8 cellular contexts compared by ENCODE assay signal in the genomic region with DNA sequence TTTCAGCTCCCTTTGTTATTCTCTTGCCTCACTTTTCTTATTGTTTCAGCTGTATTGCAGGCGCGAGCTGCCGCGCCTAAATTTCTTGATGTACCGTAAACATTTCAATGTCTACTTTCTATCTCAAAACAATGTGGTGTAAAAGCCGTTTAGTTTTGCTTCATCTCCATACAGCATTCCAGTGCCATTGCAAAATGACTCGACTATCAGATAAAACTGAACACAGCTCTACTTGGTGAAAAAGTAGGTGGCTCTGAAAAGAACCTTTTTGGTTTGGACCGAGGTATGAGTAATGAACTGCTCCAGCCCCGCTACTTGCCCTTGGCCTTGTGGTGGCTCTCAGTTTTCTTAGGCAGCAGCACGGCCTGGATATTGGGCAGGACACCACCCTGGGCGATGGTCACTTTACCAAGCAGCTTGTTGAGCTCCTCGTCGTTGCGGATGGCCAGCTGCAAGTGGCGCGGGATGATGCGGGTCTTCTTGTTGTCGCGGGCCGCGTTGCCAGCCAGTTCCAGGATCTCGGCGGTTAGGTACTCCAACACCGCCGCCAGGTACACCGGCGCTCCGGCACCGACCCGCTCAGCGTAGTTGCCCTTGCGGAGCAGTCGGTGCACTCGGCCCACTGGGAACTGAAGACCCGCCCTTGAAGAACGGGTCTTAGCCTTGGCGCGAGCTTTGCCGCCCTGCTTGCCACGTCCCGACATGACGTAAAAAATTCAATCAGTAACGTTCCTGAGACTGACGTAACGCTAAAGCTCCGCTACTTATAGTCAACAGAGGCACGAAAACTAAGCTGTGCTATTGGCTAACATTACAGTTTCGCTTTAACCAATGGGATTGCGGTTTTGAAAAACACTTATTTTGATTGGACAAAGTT.
A peak's percentile ranks its signal among the peaks of the same experiment; 100 is the strongest.
DNase-seq lines count a peak whose midpoint lies in the region; ATAC-seq, FAIRE-seq and TF ChIP-seq lines count a peak whose summit lies in the region.

No MANE protein-coding gene starts in this region.

- peak overlapping the region; percentile 96 to 98 for H3K27ac ChIP-seq in coronary artery
- peak overlapping the region; percentile 89 for H3K27ac ChIP-seq in layer of hippocampus (ENCODE audit: low read depth, low read length)

- DNase-seq in C1 segment of cervical spinal cord (lab: John Stamatoyannopoulos, UW) = peak in 13 of 14 donors; percentile 21 to 96 (median 71)
- DNase-seq in GM19239 (ENCODE audit: insufficient read length, low spot score) = peak; percentile 49
- peak; percentile 97 for DNase-seq in NCI-H460 (ENCODE audit: extremely low read depth, low read depth)
- DNase-seq in activated CD4-positive, alpha-beta T cell treated with anti-CD3 and anti-CD28 coated beads for 4 hours = peak; percentile 67 to 70
- peak; percentile 90 for DNase-seq in coronary artery (ENCODE audit: low spot score)
- DNase-seq in stimulated activated CD4-positive, alpha-beta T cell treated with anti-CD3 and anti-CD28 coated beads, Interleukin-2, amount 100 ng/mL, for 24 hours = peak; percentile 72 to 77

- FAIRE-seq in GM19239 (lab: Jason Lieb, UNC) = peak; percentile 93

- peaks cover 5% of the 10 kb centered on the region for H3K27me3 ChIP-seq in layer of hippocampus (ENCODE audit: control insufficient read depth, insufficient read depth, low read length)

- ATAC-seq in HG03432 (IDR thresholded peaks at IDR 0.05; ENCODE audit: unreplicated experiment) = peak; percentile 80

- TF ChIP-seq CTCF in coronary artery (IDR thresholded peaks at IDR 0.05) = no peak

- H3K4me3 ChIP-seq in coronary artery = peak overlapping the region; percentile 84

Comparison
In these comparisons a context has a peak if more than half of its experiments do, and no peak if none do; other contexts are left out.
1. Peak in every context shown above with its lines: DNase-seq, ATAC-seq, H3K4me3 ChIP-seq and H3K27ac ChIP-seq.